Comparison of ENCODE assay signal across 1 cellular context in the genomic region with DNA sequence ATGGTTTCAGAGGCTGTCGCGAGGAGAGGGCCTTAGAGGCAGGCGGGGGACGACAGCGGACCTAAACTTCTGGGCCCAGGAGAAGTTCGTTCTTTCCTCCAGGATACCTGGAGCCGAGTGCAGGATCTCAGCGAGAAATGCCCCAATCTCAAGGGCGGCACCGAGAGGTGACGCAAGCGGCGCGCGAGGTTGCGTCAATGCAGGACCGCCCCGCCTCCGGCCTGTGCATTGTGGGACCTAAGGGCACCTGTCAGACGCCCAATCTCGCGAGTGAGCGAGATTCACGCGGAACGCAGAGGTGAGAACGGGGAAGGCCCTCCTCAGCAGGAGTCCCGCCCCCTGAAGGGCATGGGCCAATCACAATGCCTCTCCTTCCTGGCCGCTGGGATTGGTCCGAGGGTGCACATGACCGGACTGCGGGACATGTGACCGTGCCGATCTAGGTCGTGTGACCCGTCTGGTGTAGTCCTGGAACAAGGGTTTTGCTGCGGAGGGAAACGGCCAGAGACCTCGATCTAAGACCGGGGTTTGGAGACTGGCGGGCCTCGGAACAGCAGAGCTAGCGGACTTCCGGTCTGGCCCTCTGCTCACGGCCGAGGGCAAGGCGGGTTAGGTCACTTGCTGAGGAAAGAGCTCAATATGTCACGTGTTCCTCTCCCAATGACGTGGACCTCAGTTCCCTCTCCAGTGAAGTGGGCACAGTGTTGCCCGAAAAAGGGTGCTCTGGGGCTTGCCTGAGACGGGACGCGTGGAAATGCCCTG.
TF ChIP-seq lines count a peak whose summit lies in the region.

No MANE protein-coding gene starts in this region.

TF ChIP-seq in K562, 482 proteins besides CTCF, POLR2A, EP300 and RAD21 (continued from another document and continues in another):
- TF ChIP-seq USF1 (CRISPR knock-in tag; IDR thresholded peaks at IDR 0.05), result peak; percentile 100
- TF ChIP-seq BDP1 (IDR thresholded peaks at IDR 0.05; ENCODE audit: insufficient read depth, insufficient read length), result no peak
- TF ChIP-seq, protein P1, sequence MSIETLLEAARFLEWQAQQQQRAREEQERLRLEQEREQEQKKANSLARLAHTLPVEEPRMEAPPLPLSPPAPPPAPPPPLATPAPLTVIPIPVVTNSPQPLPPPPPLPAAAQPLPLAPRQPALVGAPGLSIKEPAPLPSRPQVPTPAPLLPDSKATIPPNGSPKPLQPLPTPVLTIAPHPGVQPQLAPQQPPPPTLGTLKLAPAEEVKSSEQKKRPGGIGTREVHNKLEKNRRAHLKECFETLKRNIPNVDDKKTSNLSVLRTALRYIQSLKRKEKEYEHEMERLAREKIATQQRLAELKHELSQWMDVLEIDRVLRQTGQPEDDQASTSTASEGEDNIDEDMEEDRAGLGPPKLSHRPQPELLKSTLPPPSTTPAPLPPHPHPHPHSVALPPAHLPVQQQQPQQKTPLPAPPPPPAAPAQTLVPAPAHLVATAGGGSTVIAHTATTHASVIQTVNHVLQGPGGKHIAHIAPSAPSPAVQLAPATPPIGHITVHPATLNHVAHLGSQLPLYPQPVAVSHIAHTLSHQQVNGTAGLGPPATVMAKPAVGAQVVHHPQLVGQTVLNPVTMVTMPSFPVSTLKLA (conservative IDR thresholded peaks at IDR 0.05), result peak; percentile 88 to 94
- peak; percentile 43; the same call in 1 of the 2 replicates for TF ChIP-seq ELF1 (tag; IDR thresholded peaks at IDR 0.05)
- no peak for TF ChIP-seq PYGO2 (tag; IDR thresholded peaks at IDR 0.05)
- TF ChIP-seq GTF2E2 (tag; IDR thresholded peaks at IDR 0.05), result no peak
- TF ChIP-seq ATF1 (CRISPR knock-in tag; IDR thresholded peaks at IDR 0.05), result peak; percentile 92
- peak; percentile 99 for TF ChIP-seq ATF1 (tag; IDR thresholded peaks at IDR 0.05)
- no peak for TF ChIP-seq ZBTB40 (IDR thresholded peaks at IDR 0.05)
- TF ChIP-seq ZBTB40 (CRISPR knock-in tag; IDR thresholded peaks at IDR 0.05), result no peak
- peak; percentile 96 for TF ChIP-seq CBFA2T2 (conservative IDR thresholded peaks at IDR 0.05)
- 0 out of 4 replicates have a peak, but pooled peaks of 1 of the 2 experiments have one; percentile 38 for TF ChIP-seq ETV6 (IDR thresholded peaks at IDR 0.05; ENCODE audit: borderline replicate concordance in 1 of 2, low read depth in 2 of 2, low read length in 1 of 2)
- TF ChIP-seq ETV6 (CRISPR knock-in tag; IDR thresholded peaks at IDR 0.05; ENCODE audit: borderline replicate concordance), result no peak
- TF ChIP-seq POLR2G (IDR thresholded peaks at IDR 0.05; ENCODE audit: low read depth, low read length), result peak; percentile 85
- peak; percentile 81 for TF ChIP-seq JUND (IDR thresholded peaks at IDR 0.05; ENCODE audit: borderline replicate concordance, low read depth, low read length)
- peak; percentile 69; the same call in 1 of the 3 replicates for TF ChIP-seq JUND (tag; IDR thresholded peaks at IDR 0.05; ENCODE audit: borderline replicate concordance, low read depth, low read length)
- 0 out of 4 replicates have a peak, but pooled peaks of 1 of the 2 experiments have one; percentile 50 for TF ChIP-seq FOXA3 (CRISPR knock-in tag; conservative IDR thresholded peaks at IDR 0.05 in 1 of 2, IDR thresholded peaks at IDR 0.05 in 1 of 2)
- TF ChIP-seq NR2C1 (IDR thresholded peaks at IDR 0.05), result peak; percentile 21; the same call in 1 of the 2 replicates
- TF ChIP-seq NR2C1 (tag; IDR thresholded peaks at IDR 0.05), result no peak
- TF ChIP-seq CREB1 (IDR thresholded peaks at IDR 0.05), result peak; percentile 100
- TF ChIP-seq CREB1 (CRISPR knock-in tag; IDR thresholded peaks at IDR 0.05), result peak; percentile 99
- TF ChIP-seq, protein P2, sequence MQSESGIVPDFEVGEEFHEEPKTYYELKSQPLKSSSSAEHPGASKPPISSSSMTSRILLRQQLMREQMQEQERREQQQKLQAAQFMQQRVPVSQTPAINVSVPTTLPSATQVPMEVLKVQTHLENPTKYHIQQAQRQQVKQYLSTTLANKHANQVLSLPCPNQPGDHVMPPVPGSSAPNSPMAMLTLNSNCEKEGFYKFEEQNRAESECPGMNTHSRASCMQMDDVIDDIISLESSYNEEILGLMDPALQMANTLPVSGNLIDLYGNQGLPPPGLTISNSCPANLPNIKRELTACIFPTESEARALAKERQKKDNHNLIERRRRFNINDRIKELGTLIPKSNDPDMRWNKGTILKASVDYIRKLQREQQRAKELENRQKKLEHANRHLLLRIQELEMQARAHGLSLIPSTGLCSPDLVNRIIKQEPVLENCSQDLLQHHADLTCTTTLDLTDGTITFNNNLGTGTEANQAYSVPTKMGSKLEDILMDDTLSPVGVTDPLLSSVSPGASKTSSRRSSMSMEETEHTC (IDR thresholded peaks at IDR 0.05), result peak; percentile 71; the same call in 1 of the 2 replicates
- no peak for TF ChIP-seq ZNF197 (CRISPR knock-in tag; IDR thresholded peaks at IDR 0.05; ENCODE audit: low read depth)
- TF ChIP-seq SIN3B (IDR thresholded peaks at IDR 0.05; ENCODE audit: low read depth), result peak; percentile 97
- no peak for TF ChIP-seq RBM17 (IDR thresholded peaks at IDR 0.05; ENCODE audit: borderline replicate concordance, low read depth, low read length)
- peak; percentile 99 for TF ChIP-seq ARHGAP35 (IDR thresholded peaks at IDR 0.05; ENCODE audit: partially characterized antibody)
- 0 out of 2 replicates have a peak, but pooled peaks have one; percentile 33 for TF ChIP-seq E2F3 (CRISPR knock-in tag; IDR thresholded peaks at IDR 0.05)
- TF ChIP-seq CBX1 (IDR thresholded peaks at IDR 0.05; ENCODE audit: low read depth), result 0 out of 2 replicates have a peak, but pooled peaks have one; percentile 25
- TF ChIP-seq MTA2 (IDR thresholded peaks at IDR 0.05; ENCODE audit: low read depth), result no peak
- TF ChIP-seq MAZ (CRISPR knock-in tag; conservative IDR thresholded peaks at IDR 0.05 in 1 of 2, IDR thresholded peaks at IDR 0.05 in 1 of 2), result peak; percentile 29 to 80; a peak in 2 of 4 replicates
- peak; percentile 35; the same call in 1 of the 2 replicates for TF ChIP-seq ZNF395 (CRISPR knock-in tag; IDR thresholded peaks at IDR 0.05)
- 0 out of 2 replicates have a peak, but pooled peaks have one; percentile 46 for TF ChIP-seq CBFB (CRISPR knock-in tag; IDR thresholded peaks at IDR 0.05)
- TF ChIP-seq CREM (IDR thresholded peaks at IDR 0.05; ENCODE audit: low read depth), result peak; percentile 100
- TF ChIP-seq, protein P3, sequence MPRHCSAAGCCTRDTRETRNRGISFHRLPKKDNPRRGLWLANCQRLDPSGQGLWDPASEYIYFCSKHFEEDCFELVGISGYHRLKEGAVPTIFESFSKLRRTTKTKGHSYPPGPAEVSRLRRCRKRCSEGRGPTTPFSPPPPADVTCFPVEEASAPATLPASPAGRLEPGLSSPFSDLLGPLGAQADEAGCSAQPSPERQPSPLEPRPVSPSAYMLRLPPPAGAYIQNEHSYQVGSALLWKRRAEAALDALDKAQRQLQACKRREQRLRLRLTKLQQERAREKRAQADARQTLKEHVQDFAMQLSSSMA (CRISPR knock-in tag; IDR thresholded peaks at IDR 0.05), result no peak
- no peak for TF ChIP-seq SETDB1 (IDR thresholded peaks at IDR 0.05; ENCODE audit: low read length)
- peak; percentile 91 for TF ChIP-seq PHF8 (IDR thresholded peaks at IDR 0.05; ENCODE audit: borderline replicate concordance, low read length)
- TF ChIP-seq SAFB2 (IDR thresholded peaks at IDR 0.05; ENCODE audit: borderline replicate concordance, low read depth, low read length, severe bottlenecking), result no peak
- no peak for TF ChIP-seq ZNF280B (CRISPR knock-in tag; IDR thresholded peaks at IDR 0.05)
- no peak for TF ChIP-seq ZNF586 (CRISPR knock-in tag; conservative IDR thresholded peaks at IDR 0.05)
- TF ChIP-seq NFRKB (IDR thresholded peaks at IDR 0.05; ENCODE audit: low read depth), result peak; percentile 44; the same call in 1 of the 2 replicates
- no peak for TF ChIP-seq HNRNPH1 (optimal IDR thresholded peaks at IDR 0.05; ENCODE audit: low read depth, low read length)
- TF ChIP-seq, protein P4, sequence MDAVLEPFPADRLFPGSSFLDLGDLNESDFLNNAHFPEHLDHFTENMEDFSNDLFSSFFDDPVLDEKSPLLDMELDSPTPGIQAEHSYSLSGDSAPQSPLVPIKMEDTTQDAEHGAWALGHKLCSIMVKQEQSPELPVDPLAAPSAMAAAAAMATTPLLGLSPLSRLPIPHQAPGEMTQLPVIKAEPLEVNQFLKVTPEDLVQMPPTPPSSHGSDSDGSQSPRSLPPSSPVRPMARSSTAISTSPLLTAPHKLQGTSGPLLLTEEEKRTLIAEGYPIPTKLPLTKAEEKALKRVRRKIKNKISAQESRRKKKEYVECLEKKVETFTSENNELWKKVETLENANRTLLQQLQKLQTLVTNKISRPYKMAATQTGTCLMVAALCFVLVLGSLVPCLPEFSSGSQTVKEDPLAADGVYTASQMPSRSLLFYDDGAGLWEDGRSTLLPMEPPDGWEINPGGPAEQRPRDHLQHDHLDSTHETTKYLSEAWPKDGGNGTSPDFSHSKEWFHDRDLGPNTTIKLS (IDR thresholded peaks at IDR 0.05; ENCODE audit: borderline replicate concordance, low read depth), result peak; percentile 99
- no peak for TF ChIP-seq HDAC8 (tag; IDR thresholded peaks at IDR 0.05)
